ENCODE assay signal across 1 cellular context in genomic region chrX:41863343-41864203, GRCh38.
TF ChIP-seq lines count a peak whose summit lies in the region.

No MANE protein-coding gene starts in this region.

TF ChIP-seq in endothelial cell of umbilical vein, 7 proteins besides CTCF, POLR2A, EP300 and RAD21:
- TF ChIP-seq GATA2 (IDR thresholded peaks at IDR 0.05; ENCODE audit: insufficient read depth, insufficient read length, low read depth, low read length) (no peak), POLR2AphosphoS5 (IDR thresholded peaks at IDR 0.05; ENCODE audit: insufficient read depth, low read depth, low read length) (no peak), MYC (IDR thresholded peaks at IDR 0.05; ENCODE audit: low read depth, low read length) (no peak), FOS (IDR thresholded peaks at IDR 0.05; ENCODE audit: borderline replicate concordance, insufficient read depth, low read length) (no peak), JUN (IDR thresholded peaks at IDR 0.05; ENCODE audit: borderline replicate concordance, insufficient read depth, insufficient read length, low read depth) (no peak)
